ENCODE assay signal across 8 cellular contexts in genomic region chr2:168194784-168195522, GRCh38. TPM values are rescaled to one million over a fixed set of nuclear protein-coding genes. Genes with fewer than 3 reads are reported as not detected.
DNase-seq lines count a peak whose midpoint lies in the region; ATAC-seq, FAIRE-seq and TF ChIP-seq lines count a peak whose summit lies in the region.

No MANE protein-coding gene starts in this region.

- no peaks in the 10 kb centered on the region for H3K36me3 Mint-ChIP-seq in endothelial cell (ENCODE audit: low read depth, unreplicated experiment)

- peak; percentile 78 for FAIRE-seq in GM12878 (lab: Jason Lieb, UNC)
- no peak for FAIRE-seq in HTR-8/SVneo (lab: Jason Lieb, UNC)

- H3K27me3 ChIP-seq in GM12878 (replicated peaks in 1 of 2; ENCODE audit: control insufficient read depth in 2 of 2, insufficient read depth in 2 of 2, low read length in 1 of 2) (peaks cover 1% of the 10 kb centered on the region in 2 experiments; a peak in 2 of 4 replicates), left lung (no peaks in the 10 kb centered on the region)

- peak; percentile 94 for ATAC-seq in GM21381 (IDR thresholded peaks at IDR 0.05; ENCODE audit: unreplicated experiment)
- peak; percentile 96 for ATAC-seq in HG03469 (IDR thresholded peaks at IDR 0.05; ENCODE audit: unreplicated experiment)
- ATAC-seq in GM12878: peak; percentile 89
- no peak for ATAC-seq in left lung

- no peak overlapping the region for H3K27ac Mint-ChIP-seq in endothelial cell (ENCODE audit: unreplicated experiment)

- POLR2A ChIA-PET in GM12878 (lab: Charles Lee): no interaction called here

- H3K4me3 ChIP-seq in GM12865 (ENCODE audit: low read depth, low read length) (no peak overlapping the region), GM12878 (no peak overlapping the region), left lung (no peak overlapping the region)

- no peaks in the 10 kb centered on the region for H3K9me3 Mint-ChIP-seq in endothelial cell (ENCODE audit: unreplicated experiment)

- no peak overlapping the region for H3K27ac ChIP-seq in GM12878 (ENCODE audit: control insufficient read depth, insufficient read depth)
- no peak overlapping the region for H3K27ac ChIP-seq in left lung

- no peak for TF ChIP-seq POLR2A in GM12878 (IDR thresholded peaks at IDR 0.05; ENCODE audit: low read depth, low read length)

- H3K4me1 ChIP-seq in GM12878 (ENCODE audit: control insufficient read depth, insufficient read depth, low read length) (peaks cover 12% of the 10 kb centered on the region; the same call in 1 of the 2 replicates), left lung (peaks cover 17 to 32% of the 10 kb centered on the region in 2 donors)

- no TSS peak for BruUV-seq in GM12878 (replicated peaks; lab: Mats Ljungman, UMichigan)

- intact Hi-C loops in GM12878 (cut with micrococcal nuclease; ENCODE audit: unreplicated experiment): no loop called here
- intact Hi-C loops in left lung (cut with DNase I): no loop called here

- H3K9ac ChIP-seq in GM12878 (ENCODE audit: control insufficient read depth, insufficient read depth, low read length): no peak overlapping the region

- no peaks in the 10 kb centered on the region for H3K27me3 Mint-ChIP-seq in endothelial cell (ENCODE audit: unreplicated experiment)

- TF ChIP-seq CTCF in GM12865 (IDR thresholded peaks at IDR 0.05; ENCODE audit: insufficient read depth, low read depth, low read length, missing control alignments) (no peak), GM12878 (IDR thresholded peaks at IDR 0.05 in 2 of 3, conservative IDR thresholded peaks at IDR 0.05 in 1 of 3; ENCODE audit: control insufficient read depth in 2 of 3, extremely low read depth in 1 of 3, insufficient read depth in 1 of 3, low read depth in 3 of 3, low read length in 3 of 3) (no peak), endothelial cell (IDR thresholded peaks at IDR 0.05; ENCODE audit: unreplicated experiment) (no peak), left lung (IDR thresholded peaks at IDR 0.05) (no peak)

- H3K36me3 ChIP-seq in GM12878 (ENCODE audit: control insufficient read depth in 2 of 2, insufficient read depth in 2 of 2, low read length in 1 of 2) (no peaks in the 10 kb centered on the region), left lung (no peaks in the 10 kb centered on the region)

- H3K4me2 ChIP-seq in GM12878 (ENCODE audit: control insufficient read depth, insufficient read depth): no peak overlapping the region

- TF ChIP-seq EP300 in GM12878 (IDR thresholded peaks at IDR 0.05; ENCODE audit: borderline replicate concordance in 1 of 2, control insufficient read depth in 1 of 2, low read depth in 2 of 2, low read length in 2 of 2): 0 out of 4 replicates have a peak, but pooled peaks of 1 of the 2 experiments have one; percentile 14

- under 1% methylated on average over 7 of the region's 7 CpGs for WGBS in GM12878 (ENCODE audit: insufficient coverage, insufficient replicate concordance, low lambda C conversion rate, missing lambda C conversion rate)

- SMC1A ChIA-PET in GM12878 (lab: Charles Lee; ENCODE audit: uncharacterized antibody, unreplicated experiment): interaction anchor here (0.7 to 1.1 kb wide), 2 partner anchors 10 to 13 kb away, joined by 3 to 4 read pairs; no protein-coding TSS in a partner anchor

- H3K4me3 Mint-ChIP-seq in endothelial cell (ENCODE audit: unreplicated experiment): no peak overlapping the region

- H3K79me2 ChIP-seq in GM12878 (ENCODE audit: control insufficient read depth, insufficient read depth, low read length): no peaks in the 10 kb centered on the region

- no peak for TF ChIP-seq RAD21 in GM12878 (IDR thresholded peaks at IDR 0.05; ENCODE audit: insufficient read depth, low read depth, low read length)

- CTCF ChIA-PET in GM12878 (lab: Yijun Ruan, JAX): no interaction called here

- H3K4me1 Mint-ChIP-seq in endothelial cell (ENCODE audit: unreplicated experiment): peaks cover 14% of the 10 kb centered on the region

- RAD21 ChIA-PET in GM12878 (lab: Charles Lee; ENCODE audit: unreplicated experiment): no interaction called here

- DNase-seq in GM12865 (ENCODE audit: low read depth) (peak; percentile 65), GM12878 (ENCODE audit: low read depth, low spot score) (peak; percentile 28), endothelial cell (ENCODE audit: low spot score) (no peak), left lung (no peak), NCI-H345 (lab: John Stamatoyannopoulos, UW) (no peak), HTR-8/SVneo (ENCODE audit: insufficient read length, low spot score) (no peak)

- no peak overlapping the region for H2AFZ ChIP-seq in GM12878 (ENCODE audit: control insufficient read depth, low read depth, low read length)

- in situ Hi-C loops in GM12878 (cut with MboI): no loop called here

- H4K20me1 ChIP-seq in GM12878 (ENCODE audit: control insufficient read depth, insufficient read depth): no peaks in the 10 kb centered on the region; the same call in 1 of the 2 replicates

- no peaks in the 10 kb centered on the region for H3K9me3 ChIP-seq in GM12878 (replicated peaks; ENCODE audit: control insufficient read depth, insufficient read depth, low read length)
- H3K9me3 ChIP-seq in left lung: no peaks in the 10 kb centered on the region

TF ChIP-seq in GM12878, 131 proteins besides CTCF, POLR2A, EP300 and RAD21 (continues in another document):
- TF ChIP-seq SMARCA5 (IDR thresholded peaks at IDR 0.05) (no peak), FOXM1 (IDR thresholded peaks at IDR 0.05; ENCODE audit: low read depth, low read length) (peak; percentile 25; the same call in 1 of the 2 replicates), NBN (IDR thresholded peaks at IDR 0.05) (no peak), HDGF (IDR thresholded peaks at IDR 0.05) (no peak), ATF2 (IDR thresholded peaks at IDR 0.05; ENCODE audit: low read length) (peak; percentile 26; the same call in 1 of the 2 replicates), JUNB (IDR thresholded peaks at IDR 0.05) (peak; percentile 82), HSF1 (IDR thresholded peaks at IDR 0.05; ENCODE audit: low read depth, low read length) (no peak), SMC3 (IDR thresholded peaks at IDR 0.05; ENCODE audit: borderline replicate concordance, low read length) (no peak), NFIC (IDR thresholded peaks at IDR 0.05; ENCODE audit: low read depth, low read length) (peak; percentile 60), NR2F1 (conservative IDR thresholded peaks at IDR 0.05) (0 out of 2 replicates have a peak, but pooled peaks have one; percentile 15), RUNX3 (IDR thresholded peaks at IDR 0.05; ENCODE audit: low read length) (peak; percentile 71), CEBPB (IDR thresholded peaks at IDR 0.05; ENCODE audit: borderline replicate concordance in 1 of 2, low read depth in 2 of 2, low read length in 2 of 2) (no peak)
- TF ChIP-seq, protein P1, sequence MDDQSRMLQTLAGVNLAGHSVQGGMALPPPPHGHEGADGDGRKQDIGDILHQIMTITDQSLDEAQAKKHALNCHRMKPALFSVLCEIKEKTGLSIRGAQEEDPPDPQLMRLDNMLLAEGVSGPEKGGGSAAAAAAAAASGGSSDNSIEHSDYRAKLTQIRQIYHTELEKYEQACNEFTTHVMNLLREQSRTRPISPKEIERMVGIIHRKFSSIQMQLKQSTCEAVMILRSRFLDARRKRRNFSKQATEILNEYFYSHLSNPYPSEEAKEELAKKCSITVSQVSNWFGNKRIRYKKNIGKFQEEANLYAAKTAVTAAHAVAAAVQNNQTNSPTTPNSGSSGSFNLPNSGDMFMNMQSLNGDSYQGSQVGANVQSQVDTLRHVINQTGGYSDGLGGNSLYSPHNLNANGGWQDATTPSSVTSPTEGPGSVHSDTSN (IDR thresholded peaks at IDR 0.05; ENCODE audit: insufficient replicate concordance, low read depth, low read length): no peak

RNA-seq across cellular contexts. Expression of gene STK39, which starts 52.4 kb away (rescaled TPM):
- total RNA-seq in GM12878 (2013; cell fraction: nucleolus; rRNA removed): not detected in 2 replicates
- total RNA-seq in GM12878 (2014; rRNA removed) (not detected in 2 replicates), GM12878 (2014; rRNA removed; fragmentation: Illumina TruSeq; extraction: Trizol) (0.05 and 0.09 TPM in 2 replicates), GM12878 (2021) (0.05 and 0.21 TPM in 2 replicates), endothelial cell (ENCODE audit: unreplicated experiment) (14.3 TPM), left lung (10 to 100 TPM; 15.7 to 28.6 TPM)
- 0.08 TPM for polyA plus RNA-seq in GM12878 (2011; ENCODE audit: low read depth)
- polyA plus RNA-seq in GM12878 (2011; rRNA removed) (0.07 and 0.10 TPM in 2 replicates), GM12878 (2014; fragmentation: Illumina TruSeq; extraction: Trizol) (0.03 and 0.30 TPM in 2 replicates), GM12878 (2014; fragmentation: Nextera tagmentation; extraction: Ambion mirVana) (under 1 TPM in 1 of 2 experiments, not detected in 1; 0.04 TPM), GM12878 (2014; rRNA removed) (0.03 TPM in 1 of 2 replicates, not detected in the other), GM12878 (2016; fragmentation: Nextera tagmentation; extraction: Ambion mirVana) (not detected)
- 0.07 TPM in 1 of 2 replicates, not detected in the other for polyA plus RNA-seq in GM12878 (2011; cell fraction: cytosol; rRNA removed)
- polyA plus RNA-seq in GM12878 (2011; cell fraction: nucleus; rRNA removed): not detected in 2 replicates
- polyA plus RNA-seq in GM12878 (2012): 0.18 and 0.28 TPM in 2 replicates
- not detected in 2 replicates for polyA minus RNA-seq in GM12878 (2011; rRNA and poly(A)+ RNA removed)
- polyA minus RNA-seq in GM12878 (2011; cell fraction: cytosol; rRNA and poly(A)+ RNA removed): not detected in 2 replicates
- polyA minus RNA-seq in GM12878 (2011; cell fraction: nucleus; rRNA and poly(A)+ RNA removed): not detected in 2 replicates

Comparison
In these comparisons a context has a peak if more than half of its experiments do, and no peak if none do; other contexts are left out.
1. DNase-seq: peak in GM12865 (single experiment) and GM12878 (single experiment); none in endothelial cell (single experiment), left lung (0 of 2), NCI-H345 (single experiment) and HTR-8/SVneo (single experiment).
2. RNA of gene STK39, which starts 52.4 kb away (total RNA-seq): 15.7 to 28.6 TPM in left lung and 14.3 TPM in endothelial cell (single experiment); 0.05 to 0.21 TPM in GM12878; every median in the first group is over 10 times any median in the second.